12 cellular contexts compared by ENCODE assay signal in genomic region chrX:38304010-38304409, GRCh38. TPM values are rescaled to one million over a fixed set of nuclear protein-coding genes. Genes with fewer than 3 reads are reported as not detected.
A peak's percentile ranks its signal among the peaks of the same experiment; 100 is the strongest.
DNase-seq lines count a peak whose midpoint lies in the region; ATAC-seq and TF ChIP-seq lines count a peak whose summit lies in the region.
"Had no signal": no experiment of that assay in that cellular context is flagged by ENCODE, and none has a peak within 500 bp of the region (broad histone marks: within the 10 kb centered on the region; RNA-seq: fewer than 3 reads in every experiment).

No MANE protein-coding gene starts in this region.

- no peak overlapping the region for H2BK15ac ChIP-seq in mesenchymal stem cell (ENCODE audit: low read depth, poor library complexity, severe bottlenecking)

- TF ChIP-seq CTCF in cardiac fibroblast (IDR thresholded peaks at IDR 0.05; ENCODE audit: low read depth, low read length): peak; percentile 35

- ATAC-seq in GM18909 (IDR thresholded peaks at IDR 0.05; ENCODE audit: poor library complexity, unreplicated experiment): no peak
- no peak for ATAC-seq in HG03439 (IDR thresholded peaks at IDR 0.05; ENCODE audit: unreplicated experiment)

- H2AFZ ChIP-seq in mesenchymal stem cell (ENCODE audit: low read depth, low read length): no peak overlapping the region

- WGBS in mesenchymal stem cell: 21% methylated on average over 2 of the region's 4 CpGs

- no peaks in the 10 kb centered on the region for H3K79me1 ChIP-seq in mesenchymal stem cell (replicated peaks; ENCODE audit: low read length, poor library complexity, severe bottlenecking)

- H3K4me1 ChIP-seq in mesenchymal stem cell (ENCODE audit: control insufficient read depth, insufficient read depth, low read depth, low read length): no peaks in the 10 kb centered on the region

- H2AK5ac ChIP-seq in mesenchymal stem cell (ENCODE audit: low read length, severe bottlenecking): no peak overlapping the region

- peaks cover 0 to 3% of the 10 kb centered on the region in 2 experiments for H3K27me3 ChIP-seq in mesenchymal stem cell (ENCODE audit: control insufficient read depth in 1 of 2, insufficient read depth in 1 of 2, low read length in 2 of 2)

- H3K27ac ChIP-seq in mesenchymal stem cell (ENCODE audit: low read length, poor library complexity, severe bottlenecking): no peak overlapping the region
- H3K27ac ChIP-seq: HL-60 had no signal

- no peak overlapping the region for H3K14ac ChIP-seq in mesenchymal stem cell (ENCODE audit: low read length in 2 of 2)

- no peak overlapping the region for H2BK5ac ChIP-seq in mesenchymal stem cell (ENCODE audit: low read depth, low read length, poor library complexity, severe bottlenecking)

- DNase-seq in EH (ENCODE audit: low read depth) (peak; percentile 21), NAMALWA (ENCODE audit: low spot score) (peak; percentile 15), cardiac fibroblast (ENCODE audit: low read depth in 2 of 2) (peak; percentile 49 to 64), mesenchymal stem cell (peak; percentile 29), NCI-H1417 treated with DMSO at 0.1 percent for 48 hours (lab: John Stamatoyannopoulos, UW) (no peak), NCI-H2107 treated with DMSO at 0.1 percent for 48 hours (lab: John Stamatoyannopoulos, UW; ENCODE audit: unreplicated experiment) (no peak)
- DNase-seq: hippocampal formation; NCI-H2171 treated with DMSO at 0.1 percent for 48 hours; stimulated activated CD4-positive, alpha-beta T cell treated with anti-CD3 and anti-CD28 coated beads, Interleukin-2, amount 100 ng/mL, for 24 hours had no signal

- peaks cover 0 to 5% of the 10 kb centered on the region in 2 experiments for H3K36me3 ChIP-seq in mesenchymal stem cell (ENCODE audit: control insufficient read depth in 1 of 2, insufficient read depth in 2 of 2, low read depth in 1 of 2, low read length in 2 of 2)

- no peak overlapping the region for H3K4me3 ChIP-seq in cardiac fibroblast (replicated peaks in 1 of 2; ENCODE audit: low read depth in 2 of 2, low read length in 2 of 2)
- no peak overlapping the region for H3K4me3 ChIP-seq in mesenchymal stem cell (ENCODE audit: insufficient read depth in 1 of 2, low read depth in 1 of 2, low read length in 2 of 2)

- H3K4me2 ChIP-seq in mesenchymal stem cell (ENCODE audit: low read length, poor library complexity, severe bottlenecking): no peak overlapping the region

- H3K9me3 ChIP-seq in mesenchymal stem cell (ENCODE audit: control insufficient read depth, low read length): no peaks in the 10 kb centered on the region

- no peak overlapping the region for H2BK12ac ChIP-seq in mesenchymal stem cell (ENCODE audit: low read length in 2 of 2)

- no peak overlapping the region for H3K9ac ChIP-seq in mesenchymal stem cell (ENCODE audit: low read length)

- no peak overlapping the region for H4K91ac ChIP-seq in mesenchymal stem cell (ENCODE audit: low read length)

- no peak overlapping the region for H3K23ac ChIP-seq in mesenchymal stem cell (ENCODE audit: low read length in 2 of 2)

- H3K18ac ChIP-seq in mesenchymal stem cell (ENCODE audit: low read depth in 1 of 2, low read length in 2 of 2): no peak overlapping the region

- no peak overlapping the region for H2BK120ac ChIP-seq in mesenchymal stem cell (ENCODE audit: low read depth, low read length)

- no peak overlapping the region for H3K4ac ChIP-seq in mesenchymal stem cell (ENCODE audit: low read depth in 1 of 2, low read length in 2 of 2)

- no peak overlapping the region for H4K8ac ChIP-seq in mesenchymal stem cell (ENCODE audit: low read length)

RNA-seq across cellular contexts. Expression of gene RPGR, which starts 23.3 kb away (rescaled TPM):
- 3.7 TPM for polyA plus RNA-seq in mesenchymal stem cell (2013, experiment 1 of 2)
- 3.7 TPM for polyA plus RNA-seq in mesenchymal stem cell (2013, experiment 2 of 2)

RNA-seq across cellular contexts. Expression of gene OTC, which starts 48.4 kb away (rescaled TPM):
- not detected for polyA plus RNA-seq in mesenchymal stem cell (2013, experiment 1 of 2)
- not detected for polyA plus RNA-seq in mesenchymal stem cell (2013, experiment 2 of 2)

Comparison
In these comparisons a context has a peak if more than half of its experiments do, and no peak if none do; other contexts are left out.
1. DNase-seq: peak in EH (single experiment), NAMALWA (single experiment), cardiac fibroblast (2 of 2) and mesenchymal stem cell (single experiment); none in NCI-H1417 treated with DMSO at 0.1 percent for 48 hours (single experiment) and NCI-H2107 treated with DMSO at 0.1 percent for 48 hours (single experiment).